Comparison of ENCODE assay signal across 27 cellular contexts in the genomic region with DNA sequence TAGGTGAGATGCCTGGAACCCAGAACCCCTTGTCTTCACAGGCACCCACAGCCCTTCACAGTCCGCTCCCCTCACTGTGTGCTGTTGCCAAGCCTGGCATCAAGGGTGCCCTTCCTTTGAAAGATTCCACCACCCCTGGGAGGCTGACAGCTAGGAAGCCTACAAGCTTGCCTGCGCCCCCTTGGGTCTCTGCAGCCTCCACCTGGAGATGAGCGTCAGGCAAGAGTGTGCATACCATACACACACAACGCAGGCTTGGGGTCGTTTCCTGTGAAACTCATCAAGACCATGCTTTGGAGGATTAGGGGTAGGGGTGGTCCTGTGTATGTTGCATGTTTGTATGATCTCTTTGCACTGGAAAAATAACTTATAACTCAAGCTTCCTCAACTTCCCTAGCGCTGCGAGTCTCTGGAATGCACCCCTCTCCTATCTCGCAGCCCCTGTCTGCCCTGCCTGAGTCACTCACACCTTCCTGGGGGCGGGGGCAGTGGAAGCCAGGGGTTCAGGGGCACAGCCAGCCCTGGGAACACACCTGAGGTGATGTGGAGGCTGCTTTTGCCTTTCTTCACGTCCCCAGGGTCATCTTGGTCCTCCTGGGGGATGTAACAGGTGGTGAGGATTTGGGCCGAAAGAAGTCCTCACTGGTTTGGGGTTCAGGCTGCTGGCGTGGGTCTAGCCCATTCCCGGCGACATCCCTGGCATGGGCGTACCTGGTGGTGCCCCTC.
"Had no signal": no experiment of that assay in that cellular context is flagged by ENCODE, and none has a peak within 500 bp of the region (broad histone marks: within the 10 kb centered on the region; RNA-seq: fewer than 3 reads in every experiment).

No MANE protein-coding gene starts in this region.

- H3K9me3 Mint-ChIP-seq: mesothelial cell of epicardium; naive B cell; natural killer cell treated with Interleukin-12 subunit alpha and Interleukin-12 subunit beta and Interleukin-15 and Interleukin-18, amount 100 ng/mL, for 72 hours; neural crest cell; stimulated activated effector memory CD8-positive, alpha-beta T cell treated with anti-CD3 and anti-CD28 coated beads, Interleukin-12 subunit alpha, Interleukin-12 subunit beta, amount 100 ng/mL, for 72 hours had no signal

- DNase-seq: cerebellar nuclear complex; cortex of kidney; effector CD4-positive, alpha-beta T cell; foreskin keratinocyte; mesenchymal stem cell; naive B cell; small intestine; stimulated activated CD4-positive, alpha-beta T cell treated with anti-CD3 and anti-CD28 coated beads, Interleukin-2, amount 100 ng/mL, for 24 hours; stimulated activated CD4-positive, alpha-beta T cell treated with anti-CD3 and anti-CD28 coated beads, Interleukin-4, amount 100 ng/mL, for 24 hours; stimulated activated naive CD8-positive, alpha-beta T cell treated with anti-CD3 and anti-CD28 coated beads, Interleukin-15, Interleukin-2, amounts not matched to agents 100 U/mL and 50 U/mL, for 24 hours; substantia nigra; tibial artery had no signal

- H3K4me3 ChIP-seq: dorsolateral prefrontal cortex, esophagus muscularis mucosa, gastroesophageal sphincter, heart left ventricle, hepatocyte, mucosa of descending colon, right lobe of liver, tibial artery, upper lobe of left lung had no signal

- H3K27ac ChIP-seq: dorsolateral prefrontal cortex, esophagus muscularis mucosa, foreskin keratinocyte, gastroesophageal sphincter, heart left ventricle, hepatocyte, right lobe of liver, testis, tibial artery, upper lobe of left lung had no signal

- H3K4me2 ChIP-seq: hepatocyte had no signal

- H3K36me3 Mint-ChIP-seq: natural killer cell treated with Interleukin-12 subunit alpha and Interleukin-12 subunit beta and Interleukin-15 and Interleukin-18, amount 100 ng/mL, for 72 hours had no signal

- H3K9me3 ChIP-seq: esophagus muscularis mucosa, gastroesophageal sphincter, heart left ventricle, mucosa of descending colon, right lobe of liver, testis, tibial artery, upper lobe of left lung had no signal

- H3K4me1 ChIP-seq: foreskin keratinocyte had no signal

- H2AFZ ChIP-seq: hepatocyte had no signal

- H3K27me3 ChIP-seq: dorsolateral prefrontal cortex, esophagus muscularis mucosa, foreskin keratinocyte, gastroesophageal sphincter, heart left ventricle, hepatocyte, right lobe of liver, testis, tibial artery, upper lobe of left lung had no signal

- H3K27me3 Mint-ChIP-seq: naive B cell; natural killer cell treated with Interleukin-12 subunit alpha and Interleukin-12 subunit beta and Interleukin-15 and Interleukin-18, amount 100 ng/mL, for 72 hours; progenitor cell of endocrine pancreas had no signal

- H3K4me3 Mint-ChIP-seq: mesothelial cell of epicardium; naive B cell; natural killer cell treated with Interleukin-12 subunit alpha and Interleukin-12 subunit beta and Interleukin-15 and Interleukin-18, amount 100 ng/mL, for 72 hours; neural crest cell; stimulated activated effector memory CD8-positive, alpha-beta T cell treated with anti-CD3 and anti-CD28 coated beads, Interleukin-12 subunit alpha, Interleukin-12 subunit beta, amount 100 ng/mL, for 72 hours had no signal

- H3K27ac Mint-ChIP-seq: mesothelial cell of epicardium; natural killer cell treated with Interleukin-12 subunit alpha and Interleukin-12 subunit beta and Interleukin-15 and Interleukin-18, amount 100 ng/mL, for 72 hours; progenitor cell of endocrine pancreas; stimulated activated effector memory CD8-positive, alpha-beta T cell treated with anti-CD3 and anti-CD28 coated beads, Interleukin-12 subunit alpha, Interleukin-12 subunit beta, amount 100 ng/mL, for 72 hours had no signal

- ATAC-seq: foreskin keratinocyte; gastroesophageal sphincter; heart left ventricle; left lobe of liver; mucosa of descending colon; natural killer cell treated with Interleukin-12 subunit alpha and Interleukin-12 subunit beta and Interleukin-15 and Interleukin-18, amount 100 ng/mL, for 72 hours; right lobe of liver; stimulated activated effector memory CD8-positive, alpha-beta T cell treated with anti-CD3 and anti-CD28 coated beads, Interleukin-12 subunit alpha, Interleukin-12 subunit beta, amount 100 ng/mL, for 72 hours; stimulated activated naive CD8-positive, alpha-beta T cell treated with anti-CD3 and anti-CD28 coated beads, Interleukin-15, Interleukin-2, amounts not matched to agents 100 U/mL and 50 U/mL, for 24 hours had no signal
